ENCODE assay signal across 18 cellular contexts in the genomic region with DNA sequence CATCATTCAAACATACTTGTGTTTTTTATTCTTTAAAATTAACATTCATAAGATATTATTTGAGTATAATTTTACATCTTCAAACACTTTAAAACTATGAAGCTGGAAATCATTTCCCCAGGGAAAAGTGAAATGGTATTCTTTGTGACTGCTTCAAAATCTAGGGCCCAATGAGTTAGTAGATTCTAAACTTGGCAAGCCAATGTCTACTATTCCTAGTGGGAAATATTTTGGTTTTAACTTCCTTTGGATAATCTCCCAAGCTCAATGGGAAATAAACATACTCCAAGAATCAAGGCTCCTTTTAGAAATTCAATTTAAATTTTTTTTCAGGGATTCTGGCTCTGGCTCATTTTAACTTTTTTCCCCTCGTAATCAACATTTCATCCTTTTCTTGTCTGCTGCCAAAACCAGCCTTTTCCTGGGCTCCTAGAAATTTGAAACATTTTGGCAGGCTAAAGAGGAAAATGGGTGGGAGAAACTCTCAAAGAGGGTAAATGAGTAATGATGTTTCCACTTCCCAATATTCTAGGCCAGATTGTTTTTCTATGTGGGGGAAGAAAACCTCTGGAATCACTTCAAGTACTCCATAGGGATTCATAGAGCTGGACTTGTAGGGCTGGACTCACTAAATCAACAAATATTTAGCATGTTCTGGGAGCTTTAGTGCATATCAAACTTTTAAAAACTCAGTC.
DNase-seq lines count a peak whose midpoint lies in the region; ATAC-seq and TF ChIP-seq lines count a peak whose summit lies in the region.
"Had no signal": no experiment of that assay in that cellular context is flagged by ENCODE, and none has a peak within 500 bp of the region (broad histone marks: within the 10 kb centered on the region; RNA-seq: fewer than 3 reads in every experiment).

No MANE protein-coding gene starts in this region.

- ATAC-seq in psoas muscle = peak in 2 of 4 donors; percentile 22 to 33
- no peak for ATAC-seq in GM21786 (IDR thresholded peaks at IDR 0.05; ENCODE audit: unreplicated experiment)
- no peak for ATAC-seq in GM21825 (IDR thresholded peaks at IDR 0.05; ENCODE audit: unreplicated experiment)
- ATAC-seq: lower lobe of right lung, right lobe of liver, upper lobe of right lung had no signal

- intact Hi-C loops in ascending aorta (cut with DNase I) (loop anchor here (2.0 to 10.0 kb wide), 5 partner anchors 15 to 557 kb away; partner anchors contain the start of gene AHR), psoas muscle (cut with DNase I) (no loop called here)

- TF ChIP-seq CTCF in AG09319 (IDR thresholded peaks at IDR 0.05; ENCODE audit: low read depth, low read length) (no peak), ascending aorta (IDR thresholded peaks at IDR 0.05) (no peak), foreskin fibroblast (IDR thresholded peaks at IDR 0.05; ENCODE audit: low read depth, low read length) (no peak), psoas muscle (IDR thresholded peaks at IDR 0.05) (no peak)

- H3K9me3 ChIP-seq in ascending aorta = no peaks in the 10 kb centered on the region
- no peaks in the 10 kb centered on the region for H3K9me3 ChIP-seq in psoas muscle
- H3K9me3 ChIP-seq: gastrocnemius medialis, HAP-1, lower lobe of right lung, right lobe of liver, upper lobe of right lung had no signal

- 6 to 15% (median 15%) methylated on average over 1 of the region's 1 CpG for WGBS in psoas muscle, 3 donors

- H3K36me3 ChIP-seq in ascending aorta (no peaks in the 10 kb centered on the region), psoas muscle (ENCODE audit: insufficient read depth in 1 of 2, low read depth in 1 of 2) (no peaks in the 10 kb centered on the region)
- H3K36me3 ChIP-seq: brain microvascular endothelial cell, gastrocnemius medialis, HAP-1, lower lobe of right lung, right lobe of liver, upper lobe of right lung had no signal

- peaks cover 0 to 7% of the 10 kb centered on the region in 2 donors for H3K4me1 ChIP-seq in ascending aorta
- no peaks in the 10 kb centered on the region for H3K4me1 ChIP-seq in psoas muscle
- H3K4me1 ChIP-seq: gastrocnemius medialis, HAP-1, right lobe of liver, upper lobe of right lung had no signal

- H3K27me3 ChIP-seq in ascending aorta (no peaks in the 10 kb centered on the region), psoas muscle (ENCODE audit: insufficient read depth in 3 of 3, low read length in 2 of 3) (no peaks in the 10 kb centered on the region)
- H3K27me3 ChIP-seq: brain microvascular endothelial cell, gastrocnemius medialis, right lobe of liver, upper lobe of right lung had no signal

- H3K27ac ChIP-seq in ascending aorta (peak overlapping the region; percentile 53 to 56), psoas muscle (peak overlapping the region; percentile 30)
- H3K27ac ChIP-seq: brain microvascular endothelial cell, lower lobe of right lung, right lobe of liver, upper lobe of right lung had no signal

- peak; percentile 36 for DNase-seq in AG09319 (ENCODE audit: extremely low read depth, low read depth)
- DNase-seq in ascending aorta (ENCODE audit: low spot score in 2 of 2) = no peak
- peak; percentile 54 to 82 for DNase-seq in foreskin fibroblast
- no peak for DNase-seq in psoas muscle
- no peak for DNase-seq in GOT3 (lab: John Stamatoyannopoulos, UW)
- DNase-seq in activated CD4-positive, alpha-beta T cell treated with anti-CD3 and anti-CD28 coated beads for 48 hours = no peak
- DNase-seq: activated CD4-positive, CD25-positive, alpha-beta regulatory T cell; activated gamma-delta T cell treated with Interleukin-2 at 50 U/mL for 16 hours; brain microvascular endothelial cell; effector CD4-positive, alpha-beta T cell; gastrocnemius medialis; lower lobe of right lung; right lobe of liver; stimulated activated CD4-positive, alpha-beta T cell treated with anti-CD3 and anti-CD28 coated beads, Interleukin-4, amount 100 ng/mL, for 24 hours; upper lobe of right lung had no signal

- no peak overlapping the region for H3K4me3 ChIP-seq in ascending aorta
- no peak overlapping the region for H3K4me3 ChIP-seq in foreskin fibroblast (ENCODE audit: low read depth in 1 of 2, low read length in 2 of 2)
- no peak overlapping the region for H3K4me3 ChIP-seq in psoas muscle
- H3K4me3 ChIP-seq: gastrocnemius medialis, HAP-1, lower lobe of right lung, right lobe of liver, upper lobe of right lung had no signal

Comparison
In these comparisons a context has a peak if more than half of its experiments do, and no peak if none do; other contexts are left out.
1. DNase-seq: peak in AG09319 (single experiment) and foreskin fibroblast (2 of 2); none in ascending aorta (0 of 2), psoas muscle (0 of 2), GOT3 (single experiment) and activated CD4-positive, alpha-beta T cell treated with anti-CD3 and anti-CD28 coated beads for 48 hours (single experiment).